ENCODE assay signal across 1 cellular context in genomic region chr1:50959913-50960844, GRCh38.
TF ChIP-seq lines count a peak whose summit lies in the region.

Gene FAF1, minus strand, starts transcription at chr1:50960267. Its CDS starts 456 bp downstream, at chr1:50959811.

TF ChIP-seq in HepG2, 621 proteins besides CTCF, POLR2A, EP300 and RAD21 (continued from another document and continues in another):
- no peak for TF ChIP-seq TRAFD1 (CRISPR knock-in tag; IDR thresholded peaks at IDR 0.05; ENCODE audit: borderline replicate concordance)
- TF ChIP-seq PHF21A (CRISPR knock-in tag; IDR thresholded peaks at IDR 0.05), result peak; percentile 69; the same call in 1 of the 2 replicates
- TF ChIP-seq ZIK1 (CRISPR knock-in tag; IDR thresholded peaks at IDR 0.05; ENCODE audit: borderline replicate concordance, low read depth), result no peak; the same call in 1 of the 2 replicates
- 0 out of 2 replicates have a peak, but pooled peaks have one; percentile 55 for TF ChIP-seq CREBL2 (CRISPR knock-in tag; IDR thresholded peaks at IDR 0.05; ENCODE audit: borderline replicate concordance)
- TF ChIP-seq KMT2A (CRISPR knock-in tag; IDR thresholded peaks at IDR 0.05), result peak; percentile 95
- TF ChIP-seq ATF4 (CRISPR knock-in tag; IDR thresholded peaks at IDR 0.05), result 0 out of 4 replicates have a peak, but pooled peaks of 1 of the 2 experiments have one; percentile 18
- no peak for TF ChIP-seq ZNF432 (CRISPR knock-in tag; IDR thresholded peaks at IDR 0.05; ENCODE audit: borderline replicate concordance)
- TF ChIP-seq SOX13 (IDR thresholded peaks at IDR 0.05), result no peak
- TF ChIP-seq SOX13 (CRISPR knock-in tag; conservative IDR thresholded peaks at IDR 0.05 in 1 of 2, IDR thresholded peaks at IDR 0.05 in 1 of 2), result peak in 1 of 2 experiments; percentile 68; a peak in 1 of 4 replicates
- TF ChIP-seq ZNF724P (CRISPR knock-in tag; IDR thresholded peaks at IDR 0.05; ENCODE audit: borderline replicate concordance), result no peak
- TF ChIP-seq ZBTB44 (CRISPR knock-in tag; IDR thresholded peaks at IDR 0.05), result no peak
- TF ChIP-seq RARG (CRISPR knock-in tag; IDR thresholded peaks at IDR 0.05; ENCODE audit: low read depth), result no peak
- no peak for TF ChIP-seq ZNF780A (CRISPR knock-in tag; IDR thresholded peaks at IDR 0.05)
- TF ChIP-seq ZNF614 (CRISPR knock-in tag; IDR thresholded peaks at IDR 0.05; ENCODE audit: borderline replicate concordance), result 0 out of 2 replicates have a peak, but pooled peaks have one; percentile 63
- no peak for TF ChIP-seq ONECUT2 (CRISPR knock-in tag; IDR thresholded peaks at IDR 0.05)
- TF ChIP-seq SNAI1 (CRISPR knock-in tag; IDR thresholded peaks at IDR 0.05; ENCODE audit: borderline replicate concordance), result no peak
- peak; percentile 56; the same call in 1 of the 2 replicates for TF ChIP-seq GATAD2A (CRISPR knock-in tag; IDR thresholded peaks at IDR 0.05)
- 0 out of 2 replicates have a peak, but pooled peaks have one; percentile 53 for TF ChIP-seq SNAPC2 (CRISPR knock-in tag; IDR thresholded peaks at IDR 0.05)
- TF ChIP-seq KDM4B (CRISPR knock-in tag; IDR thresholded peaks at IDR 0.05), result no peak
- TF ChIP-seq ATM (IDR thresholded peaks at IDR 0.05; ENCODE audit: borderline replicate concordance), result no peak
- TF ChIP-seq ZNF460 (CRISPR knock-in tag; IDR thresholded peaks at IDR 0.05; ENCODE audit: borderline replicate concordance), result peak; percentile 11; the same call in 1 of the 2 replicates
- peak; percentile 98 for TF ChIP-seq PHF20 (CRISPR knock-in tag; IDR thresholded peaks at IDR 0.05)
- no peak for TF ChIP-seq ZNF296 (CRISPR knock-in tag; conservative IDR thresholded peaks at IDR 0.05)
- no peak for TF ChIP-seq ZNF20 (CRISPR knock-in tag; IDR thresholded peaks at IDR 0.05)
- TF ChIP-seq SNRNP70 (IDR thresholded peaks at IDR 0.05; ENCODE audit: low read depth, low read length), result no peak
- peak; percentile 19; the same call in 1 of the 2 replicates for TF ChIP-seq TBX3 (IDR thresholded peaks at IDR 0.05; ENCODE audit: borderline replicate concordance)
- peak; percentile 20; the same call in 1 of the 2 replicates for TF ChIP-seq ZNF749 (CRISPR knock-in tag; IDR thresholded peaks at IDR 0.05; ENCODE audit: borderline replicate concordance)
- TF ChIP-seq ZFP91 (CRISPR knock-in tag; IDR thresholded peaks at IDR 0.05; ENCODE audit: borderline replicate concordance), result peak; percentile 87; the same call in 1 of the 2 replicates
- no peak; the same call in none of the 2 replicates for TF ChIP-seq CEBPG (CRISPR knock-in tag; IDR thresholded peaks at IDR 0.05)
- no peak; the same call in 1 of the 2 replicates for TF ChIP-seq ZNF747 (CRISPR knock-in tag; IDR thresholded peaks at IDR 0.05; ENCODE audit: borderline replicate concordance)
- 0 out of 2 replicates have a peak, but pooled peaks have one; percentile 43 for TF ChIP-seq ZNF691 (CRISPR knock-in tag; IDR thresholded peaks at IDR 0.05; ENCODE audit: borderline replicate concordance, low read depth)
- TF ChIP-seq PREB (CRISPR knock-in tag; IDR thresholded peaks at IDR 0.05), result no peak
- TF ChIP-seq MEIS2 (CRISPR knock-in tag; IDR thresholded peaks at IDR 0.05), result peak; percentile 91
- TF ChIP-seq ZNF605 (CRISPR knock-in tag; IDR thresholded peaks at IDR 0.05), result 0 out of 2 replicates have a peak, but pooled peaks have one; percentile 44
- TF ChIP-seq HHEX (CRISPR knock-in tag; IDR thresholded peaks at IDR 0.05), result no peak
- TF ChIP-seq MTF1 (CRISPR knock-in tag; IDR thresholded peaks at IDR 0.05), result no peak
- no peak for TF ChIP-seq CAMTA2 (CRISPR knock-in tag; IDR thresholded peaks at IDR 0.05; ENCODE audit: borderline replicate concordance)
- peak; percentile 56; the same call in 1 of the 2 replicates for TF ChIP-seq ZNF503 (CRISPR knock-in tag; IDR thresholded peaks at IDR 0.05)
- peak; percentile 94; the same call in 1 of the 2 replicates for TF ChIP-seq FOXK1 (CRISPR knock-in tag; IDR thresholded peaks at IDR 0.05; ENCODE audit: borderline replicate concordance, low read depth)
- no peak for TF ChIP-seq RELA (CRISPR knock-in tag; IDR thresholded peaks at IDR 0.05)
- no peak for TF ChIP-seq ZNF383 (CRISPR knock-in tag; IDR thresholded peaks at IDR 0.05; ENCODE audit: borderline replicate concordance)
- TF ChIP-seq BORCS8-MEF2B (CRISPR knock-in tag; IDR thresholded peaks at IDR 0.05), result peak; percentile 89; the same call in 1 of the 2 replicates
- TF ChIP-seq ZNF280D (CRISPR knock-in tag; IDR thresholded peaks at IDR 0.05), result no peak
- TF ChIP-seq ZNF451 (CRISPR knock-in tag; IDR thresholded peaks at IDR 0.05), result no peak
- no peak for TF ChIP-seq LRRFIP1 (CRISPR knock-in tag; conservative IDR thresholded peaks at IDR 0.05)
- no peak for TF ChIP-seq ARID3A (IDR thresholded peaks at IDR 0.05; ENCODE audit: low read depth, low read length)
